Comparison of ENCODE assay signal across 18 cellular contexts in the genomic region with DNA sequence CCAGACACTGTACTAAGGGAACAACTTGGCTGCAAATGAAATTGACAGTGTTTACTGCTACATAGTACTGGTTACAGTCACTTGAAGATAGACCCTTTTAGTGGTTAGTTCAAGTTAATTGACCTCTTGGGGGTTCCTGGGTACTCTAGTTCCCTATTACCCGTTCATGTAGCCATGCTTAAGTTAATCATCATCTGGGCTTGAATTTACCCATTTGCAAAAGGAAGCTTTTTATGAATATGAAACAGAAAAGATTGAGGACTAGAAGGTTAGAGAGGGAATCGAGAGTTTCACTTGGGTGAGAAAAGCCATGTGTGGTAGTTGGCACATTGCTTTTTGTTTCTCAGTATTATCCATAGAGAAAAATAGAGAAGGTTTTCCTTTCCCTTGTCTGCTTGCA. TPM values are rescaled to one million over a fixed set of nuclear protein-coding genes. Genes with fewer than 3 reads are reported as not detected.
A peak's percentile ranks its signal among the peaks of the same experiment; 100 is the strongest.
DNase-seq lines count a peak whose midpoint lies in the region; ATAC-seq and TF ChIP-seq lines count a peak whose summit lies in the region.
"Had no signal": no experiment of that assay in that cellular context is flagged by ENCODE, and none has a peak within 500 bp of the region (broad histone marks: within the 10 kb centered on the region; RNA-seq: fewer than 3 reads in every experiment).

No MANE protein-coding gene starts in this region.

- H3K4me3 Mint-ChIP-seq in natural killer cell, result peak overlapping the region; percentile 47
- no peak overlapping the region for H3K4me3 Mint-ChIP-seq in natural killer cell treated with Interleukin-12 subunit alpha and Interleukin-12 subunit beta and Interleukin-15 and Interleukin-18, amount 100 ng/mL, for 72 hours

- H3K36me3 Mint-ChIP-seq in natural killer cell, result no peaks in the 10 kb centered on the region
- peaks cover 15% of the 10 kb centered on the region for H3K36me3 Mint-ChIP-seq in natural killer cell treated with Interleukin-12 subunit alpha and Interleukin-12 subunit beta and Interleukin-15 and Interleukin-18, amount 100 ng/mL, for 72 hours

- H3K9me3 ChIP-seq in Peyer's patch, result no peaks in the 10 kb centered on the region
- H3K9me3 ChIP-seq: Caco-2 had no signal

- ATAC-seq in natural killer cell (no peak), HG02642 (IDR thresholded peaks at IDR 0.05; ENCODE audit: poor library complexity, unreplicated experiment) (peak; percentile 40), HG03469 (IDR thresholded peaks at IDR 0.05; ENCODE audit: unreplicated experiment) (peak; percentile 30), HG02885 (IDR thresholded peaks at IDR 0.05; ENCODE audit: poor library complexity, unreplicated experiment) (no peak)
- ATAC-seq in natural killer cell treated with Interleukin-12 subunit alpha and Interleukin-12 subunit beta and Interleukin-15 and Interleukin-18, amount 100 ng/mL, for 72 hours, result no peak
- ATAC-seq: WTC11 had no signal

- H3K36me3 ChIP-seq in Peyer's patch (peaks cover 0 to 25% (median 0%) of the 10 kb centered on the region in 3 donors), brain microvascular endothelial cell (replicated peaks) (peaks cover 12% of the 10 kb centered on the region)

- H3K4me3 ChIP-seq in Peyer's patch (no peak overlapping the region), brain microvascular endothelial cell (ENCODE audit: low read depth, low read length) (no peak overlapping the region)

- peaks cover 0 to 15% (median 2%) of the 10 kb centered on the region in 4 donors for H3K4me1 ChIP-seq in Peyer's patch

- peaks cover 5 to 8% of the 10 kb centered on the region in 2 donors for H3K27me3 Mint-ChIP-seq in natural killer cell (ENCODE audit: low read depth in 2 of 2)
- H3K27me3 Mint-ChIP-seq in natural killer cell treated with Interleukin-12 subunit alpha and Interleukin-12 subunit beta and Interleukin-15 and Interleukin-18, amount 100 ng/mL, for 72 hours, result peaks cover 4 to 8% of the 10 kb centered on the region in 2 donors

- no peak for DNase-seq in natural killer cell
- DNase-seq in natural killer cell treated with Interleukin-12 subunit alpha and Interleukin-12 subunit beta and Interleukin-15 and Interleukin-18, amount 100 ng/mL, for 72 hours (ENCODE audit: low spot score), result no peak
- DNase-seq in Peyer's patch, result no peak
- no peak for DNase-seq in AG20443 (ENCODE audit: low spot score)
- DNase-seq in brain microvascular endothelial cell, result no peak
- DNase-seq: Caco-2; effector CD4-positive, alpha-beta T cell; immature natural killer cell; Kasumi-1; midbrain; NK-92 treated with Interleukin-12 subunit alpha and Interleukin-12 subunit beta, amount 100 ng/mL, for 24 hours; posterior cingulate gyrus; stimulated activated CD4-positive, alpha-beta T cell treated with anti-CD3 and anti-CD28 coated beads, Interleukin-15, amount 100 ng/mL, for 24 hours; trophoblast cell had no signal

- H3K27me3 ChIP-seq in Peyer's patch (no peaks in the 10 kb centered on the region), brain microvascular endothelial cell (replicated peaks) (no peaks in the 10 kb centered on the region)

- peaks cover 23 to 26% of the 10 kb centered on the region in 2 donors for H3K4me1 Mint-ChIP-seq in natural killer cell
- H3K4me1 Mint-ChIP-seq in natural killer cell treated with Interleukin-12 subunit alpha and Interleukin-12 subunit beta and Interleukin-15 and Interleukin-18, amount 100 ng/mL, for 72 hours (ENCODE audit: low read depth in 2 of 2), result peaks cover 17 to 36% of the 10 kb centered on the region in 2 donors

- no peak overlapping the region for H3K27ac ChIP-seq in Peyer's patch
- no peak overlapping the region for H3K27ac ChIP-seq in brain microvascular endothelial cell

- no peak for TF ChIP-seq POLR2A in Peyer's patch (IDR thresholded peaks at IDR 0.05)

- no peaks in the 10 kb centered on the region for H3K9me3 Mint-ChIP-seq in natural killer cell
- no peaks in the 10 kb centered on the region for H3K9me3 Mint-ChIP-seq in natural killer cell treated with Interleukin-12 subunit alpha and Interleukin-12 subunit beta and Interleukin-15 and Interleukin-18, amount 100 ng/mL, for 72 hours
- H3K9me3 Mint-ChIP-seq: immature natural killer cell, WTC11 had no signal

- in situ Hi-C loops in brain microvascular endothelial cell (cut with HindIII; ENCODE audit: low pct_ligation_motif_present, low sequenced_read_pairs), result no loop called here

- no peak overlapping the region for H3K27ac Mint-ChIP-seq in natural killer cell
- no peak overlapping the region for H3K27ac Mint-ChIP-seq in natural killer cell treated with Interleukin-12 subunit alpha and Interleukin-12 subunit beta and Interleukin-15 and Interleukin-18, amount 100 ng/mL, for 72 hours
- H3K27ac Mint-ChIP-seq: WTC11 had no signal

- intact Hi-C loops in natural killer cell (cut with micrococcal nuclease), result no loop called here

- TF ChIP-seq CTCF in natural killer cell (IDR thresholded peaks at IDR 0.05) (no peak), Peyer's patch (IDR thresholded peaks at IDR 0.05) (no peak), brain microvascular endothelial cell (IDR thresholded peaks at IDR 0.05; ENCODE audit: low read depth, low read length, missing control alignments) (no peak)

RNA-seq across cellular contexts. Expression of a gene that starts 2.7 kb away (rescaled TPM):
- total RNA-seq in natural killer cell, result 10 to 100 TPM; 87.0 to 98.8 (median 94.0) TPM
- total RNA-seq in natural killer cell treated with Interleukin-12 subunit alpha and Interleukin-12 subunit beta and Interleukin-15 and Interleukin-18, amount 100 ng/mL, for 72 hours, result 10 to 100 TPM; 41.0 to 43.6 TPM
- 100 to 1,000 TPM in 1 of 4 donors, 10 to 100 TPM in 3; 53.1 to 133 (median 75.0) TPM for total RNA-seq in Peyer's patch

RNA-seq across cellular contexts. Expression of a gene that starts 30.8 kb away (rescaled TPM):
- 10 to 100 TPM in 1 of 3 donors, 1 to 10 TPM in 2; 5.2 to 10.4 (median 7.1) TPM for total RNA-seq in natural killer cell
- total RNA-seq in natural killer cell treated with Interleukin-12 subunit alpha and Interleukin-12 subunit beta and Interleukin-15 and Interleukin-18, amount 100 ng/mL, for 72 hours, result 10 to 100 TPM; 13.3 to 27.6 TPM
- total RNA-seq in Peyer's patch, result 10 to 100 TPM in 1 of 4 donors, 1 to 10 TPM in 3; 1.6 to 12.4 (median 4.4) TPM

Comparison
In these comparisons a context has a peak if more than half of its experiments do, and no peak if none do; other contexts are left out.
1. ATAC-seq: peak in HG02642 (single experiment) and HG03469 (single experiment); none in natural killer cell (0 of 3), natural killer cell treated with Interleukin-12 subunit alpha and Interleukin-12 subunit beta and Interleukin-15 and Interleukin-18, amount 100 ng/mL, for 72 hours (0 of 2) and HG02885 (single experiment).